In genomic region chr5:143448518-143448917, GRCh38 we compare ENCODE assay signal across 20 cellular contexts. TPM values are rescaled to one million over a fixed set of nuclear protein-coding genes. Genes with fewer than 3 reads are reported as not detected.
DNase-seq lines count a peak whose midpoint lies in the region; ATAC-seq, FAIRE-seq and TF ChIP-seq lines count a peak whose summit lies in the region.
"Had no signal": no experiment of that assay in that cellular context is flagged by ENCODE, and none has a peak within 500 bp of the region (broad histone marks: within the 10 kb centered on the region; RNA-seq: fewer than 3 reads in every experiment).

No MANE protein-coding gene starts in this region.

- H3K4me1 Mint-ChIP-seq in activated T-cell treated with anti-CD3 and anti-CD28 coated beads, Interleukin-2, amount 50 U/mL, for 24 hours (ENCODE audit: low read depth), result peaks cover 26% of the 10 kb centered on the region
- peaks cover 35% of the 10 kb centered on the region for H3K4me1 Mint-ChIP-seq in stimulated activated effector memory CD8-positive, alpha-beta T cell treated with anti-CD3 and anti-CD28 coated beads, Interleukin-12 subunit alpha, Interleukin-12 subunit beta, amount 100 ng/mL, for 72 hours

- no TSS peak for BruUV-seq in HCT116 (replicated peaks; lab: Mats Ljungman, UMichigan)

- in situ Hi-C loops in SK-MEL-5 (cut with HindIII; ENCODE audit: low pct_unique_long_range_greater_than_20kb, low sequenced_read_pairs), result no loop called here
- in situ Hi-C loops in KBM-7 (cut with MboI; ENCODE audit: low pct_unique_long_range_greater_than_20kb, low sequenced_read_pairs), result no loop called here

- no peaks in the 10 kb centered on the region for H3K9me3 Mint-ChIP-seq in activated T-cell treated with anti-CD3 and anti-CD28 coated beads, Interleukin-2, amount 50 U/mL, for 24 hours
- H3K9me3 Mint-ChIP-seq in stimulated activated effector memory CD8-positive, alpha-beta T cell treated with anti-CD3 and anti-CD28 coated beads, Interleukin-12 subunit alpha, Interleukin-12 subunit beta, amount 100 ng/mL, for 72 hours, result peaks cover 2% of the 10 kb centered on the region

- H3K4me3 ChIP-seq in HCT116 (replicated peaks in 1 of 2; ENCODE audit: low read depth in 1 of 2, low read length in 2 of 2), result no peak overlapping the region
- no peak overlapping the region for H3K4me3 ChIP-seq in kidney (ENCODE audit: low read length in 2 of 2)
- H3K4me3 ChIP-seq: HAP-1, testis had no signal

- no peaks in the 10 kb centered on the region for H3K27me3 ChIP-seq in HCT116 (ENCODE audit: insufficient read depth, low read length)
- H3K27me3 ChIP-seq: testis had no signal

- H3K79me2 ChIP-seq in HCT116 (ENCODE audit: insufficient read depth, low read length), result no peaks in the 10 kb centered on the region

- H3K4me1 ChIP-seq in HCT116 (ENCODE audit: control insufficient read depth in 1 of 2, insufficient read depth in 2 of 2, low read length in 2 of 2), result no peaks in the 10 kb centered on the region
- no peaks in the 10 kb centered on the region for H3K4me1 ChIP-seq in kidney (ENCODE audit: control insufficient read depth in 1 of 2, insufficient read depth in 1 of 2, low read depth in 1 of 2, low read length in 2 of 2)
- H3K4me1 ChIP-seq: HAP-1, testis had no signal

- no peak; the same call in 1 of the 2 replicates for TF ChIP-seq RAD21 in HCT116 (IDR thresholded peaks at IDR 0.05; ENCODE audit: low read depth)

- H3K9me2 ChIP-seq in HCT116 (ENCODE audit: insufficient read depth), result no peaks in the 10 kb centered on the region

- no peaks in the 10 kb centered on the region for H3K27me3 Mint-ChIP-seq in activated T-cell treated with anti-CD3 and anti-CD28 coated beads, Interleukin-2, amount 50 U/mL, for 24 hours

- H3K27ac ChIP-seq in HCT116 (ENCODE audit: low read depth, low read length), result no peak overlapping the region
- no peak overlapping the region for H3K27ac ChIP-seq in kidney (ENCODE audit: low read depth in 2 of 2, low read length in 2 of 2)
- H3K27ac ChIP-seq: epithelial cell of prostate, testis, WERI-Rb-1 had no signal

- ATAC-seq in HCT116, result peak; percentile 87
- ATAC-seq in stimulated activated effector memory CD8-positive, alpha-beta T cell treated with anti-CD3 and anti-CD28 coated beads, Interleukin-12 subunit alpha, Interleukin-12 subunit beta, amount 100 ng/mL, for 72 hours, result peak; percentile 50

- POLR2A ChIA-PET in HCT116 (lab: Charles Lee), result no interaction called here

- H3K9ac ChIP-seq in HCT116 (ENCODE audit: low read length) (no peak overlapping the region), kidney (ENCODE audit: low read length in 2 of 2) (no peak overlapping the region)

- H3K27ac Mint-ChIP-seq in activated T-cell treated with anti-CD3 and anti-CD28 coated beads, Interleukin-2, amount 50 U/mL, for 24 hours, result peak overlapping the region; percentile 30
- H3K27ac Mint-ChIP-seq in stimulated activated effector memory CD8-positive, alpha-beta T cell treated with anti-CD3 and anti-CD28 coated beads, Interleukin-12 subunit alpha, Interleukin-12 subunit beta, amount 100 ng/mL, for 72 hours, result peak overlapping the region; percentile 82

- H3K36me3 ChIP-seq in HCT116 (ENCODE audit: control insufficient read depth in 1 of 2, insufficient read depth in 2 of 2, low read length in 2 of 2) (no peaks in the 10 kb centered on the region), kidney (ENCODE audit: control insufficient read depth in 1 of 2, insufficient read depth in 2 of 2, low read length in 2 of 2) (no peaks in the 10 kb centered on the region)
- H3K36me3 ChIP-seq: HAP-1, WERI-Rb-1 had no signal

- no peak overlapping the region for H3K4me2 ChIP-seq in HCT116 (ENCODE audit: low read length)

- H3K9me3 ChIP-seq in HCT116 (ENCODE audit: control insufficient read depth in 1 of 2, insufficient read depth in 1 of 2, low read depth in 1 of 2, low read length in 2 of 2), result no peaks in the 10 kb centered on the region
- no peaks in the 10 kb centered on the region for H3K9me3 ChIP-seq in kidney (ENCODE audit: control insufficient read depth in 1 of 2, low read length in 2 of 2)
- H3K9me3 ChIP-seq: HAP-1, testis had no signal

- FAIRE-seq in kidney (lab: Jason Lieb, UNC), result no peak
- FAIRE-seq: colon, islet of Langerhans had no signal

- no peaks in the 10 kb centered on the region for H3K36me3 Mint-ChIP-seq in activated T-cell treated with anti-CD3 and anti-CD28 coated beads, Interleukin-2, amount 50 U/mL, for 24 hours (ENCODE audit: low read depth)
- no peaks in the 10 kb centered on the region for H3K36me3 Mint-ChIP-seq in stimulated activated effector memory CD8-positive, alpha-beta T cell treated with anti-CD3 and anti-CD28 coated beads, Interleukin-12 subunit alpha, Interleukin-12 subunit beta, amount 100 ng/mL, for 72 hours

- intact Hi-C loops in HCT116 (cut with micrococcal nuclease) (no loop called here), kidney (cut with DNase I) (no loop called here)

- RAD21 ChIA-PET in HCT116 (lab: Charles Lee; ENCODE audit: low non-redundant PET in 1 of 2, low total read pairs in 2 of 2, uncharacterized antibody in 2 of 2, unreplicated experiment in 2 of 2), result no interaction called here

- peak overlapping the region; percentile 51 for H2AFZ ChIP-seq in HCT116 (ENCODE audit: low read depth, low read length, poor library complexity, severe bottlenecking)

- no peak for TF ChIP-seq POLR2A in HCT116 (IDR thresholded peaks at IDR 0.05; ENCODE audit: borderline replicate concordance, extremely low read depth, insufficient read depth, insufficient read length)

- CTCF ChIA-PET in HCT116 (lab: Charles Lee), result no interaction called here

- DNase-seq in activated T-cell treated with anti-CD3 and anti-CD28 coated beads, Interleukin-2, amount 50 U/mL, for 24 hours, result no peak
- DNase-seq in activated T-cell treated with anti-CD3 and anti-CD28 coated beads for 4 hours (no peak), HCT116 (ENCODE audit: low read depth, low spot score) (peak; percentile 2), SK-MEL-5 (ENCODE audit: low read depth, low spot score) (peak; percentile 12), KBM-7 (no peak), hepatic stellate cell (ENCODE audit: low spot score) (no peak), kidney (no peak)
- DNase-seq in stimulated activated effector memory CD8-positive, alpha-beta T cell treated with anti-CD3 and anti-CD28 coated beads, Interleukin-12 subunit alpha, Interleukin-12 subunit beta, amount 100 ng/mL, for 72 hours (ENCODE audit: low spot score in 2 of 2), result no peak
- DNase-seq: activated T-cell treated with anti-CD3 and anti-CD28 coated beads, Interleukin-2, amount 50 U/mL, for 1 hour; anterior cingulate cortex; glutamatergic neuron; mesenchymal stem cell; NCI-H1694 treated with DMSO at 0.1 percent for 48 hours; NCI-H446; testis; WERI-Rb-1 had no signal

- H4K20me1 ChIP-seq in HCT116 (ENCODE audit: insufficient read depth), result no peaks in the 10 kb centered on the region

- H3K4me3 Mint-ChIP-seq in activated T-cell treated with anti-CD3 and anti-CD28 coated beads, Interleukin-2, amount 50 U/mL, for 24 hours, result no peak overlapping the region
- no peak overlapping the region for H3K4me3 Mint-ChIP-seq in stimulated activated effector memory CD8-positive, alpha-beta T cell treated with anti-CD3 and anti-CD28 coated beads, Interleukin-12 subunit alpha, Interleukin-12 subunit beta, amount 100 ng/mL, for 72 hours

- peak in 2 of 3 experiments; percentile 23 to 48; a peak in 3 of 6 replicates for TF ChIP-seq CTCF in HCT116 (IDR thresholded peaks at IDR 0.05 in 2 of 3, conservative IDR thresholded peaks at IDR 0.05 in 1 of 3; ENCODE audit: borderline replicate concordance in 1 of 3, insufficient read depth in 1 of 3, low read depth in 2 of 3, low read length in 2 of 3)
- TF ChIP-seq CTCF in kidney (IDR thresholded peaks at IDR 0.05; ENCODE audit: borderline replicate concordance, extremely low read depth, insufficient read depth), result no peak

TF ChIP-seq in HCT116, 20 proteins besides CTCF, POLR2A, EP300 and RAD21 (continues in another document):
- TF ChIP-seq CBX3 (IDR thresholded peaks at IDR 0.05; ENCODE audit: low read depth) (no peak), ELF1 (IDR thresholded peaks at IDR 0.05; ENCODE audit: borderline replicate concordance, low read depth) (no peak), JUND (IDR thresholded peaks at IDR 0.05) (no peak)
- TF ChIP-seq, protein P1, sequence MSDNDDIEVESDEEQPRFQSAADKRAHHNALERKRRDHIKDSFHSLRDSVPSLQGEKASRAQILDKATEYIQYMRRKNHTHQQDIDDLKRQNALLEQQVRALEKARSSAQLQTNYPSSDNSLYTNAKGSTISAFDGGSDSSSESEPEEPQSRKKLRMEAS (IDR thresholded peaks at IDR 0.05), result no peak
- TF ChIP-seq, protein P2, sequence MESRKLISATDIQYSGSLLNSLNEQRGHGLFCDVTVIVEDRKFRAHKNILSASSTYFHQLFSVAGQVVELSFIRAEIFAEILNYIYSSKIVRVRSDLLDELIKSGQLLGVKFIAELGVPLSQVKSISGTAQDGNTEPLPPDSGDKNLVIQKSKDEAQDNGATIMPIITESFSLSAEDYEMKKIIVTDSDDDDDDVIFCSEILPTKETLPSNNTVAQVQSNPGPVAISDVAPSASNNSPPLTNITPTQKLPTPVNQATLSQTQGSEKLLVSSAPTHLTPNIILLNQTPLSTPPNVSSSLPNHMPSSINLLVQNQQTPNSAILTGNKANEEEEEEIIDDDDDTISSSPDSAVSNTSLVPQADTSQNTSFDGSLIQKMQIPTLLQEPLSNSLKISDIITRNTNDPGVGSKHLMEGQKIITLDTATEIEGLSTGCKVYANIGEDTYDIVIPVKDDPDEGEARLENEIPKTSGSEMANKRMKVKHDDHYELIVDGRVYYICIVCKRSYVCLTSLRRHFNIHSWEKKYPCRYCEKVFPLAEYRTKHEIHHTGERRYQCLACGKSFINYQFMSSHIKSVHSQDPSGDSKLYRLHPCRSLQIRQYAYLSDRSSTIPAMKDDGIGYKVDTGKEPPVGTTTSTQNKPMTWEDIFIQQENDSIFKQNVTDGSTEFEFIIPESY (IDR thresholded peaks at IDR 0.05; ENCODE audit: extremely low read depth, insufficient replicate concordance, low read length), result no peak

RNA-seq across cellular contexts. Expression of gene NR3C1, which starts 45.0 kb away (rescaled TPM):
- total RNA-seq in HCT116 (2021; ENCODE audit: unreplicated experiment) (16.0 TPM), kidney (69.0 TPM)
- polyA plus RNA-seq in HCT116 (2012), result 2.6 and 3.7 TPM in 2 replicates
- 11.5 and 16.0 TPM in 2 replicates for total RNA-seq in SK-MEL-5 (2014; rRNA removed; shearing (Covaris generic))
- polyA plus RNA-seq in SK-MEL-5 (2015; cell fraction: cytosol; rRNA removed), result 9.0 and 11.1 TPM in 2 replicates
- polyA plus RNA-seq in SK-MEL-5 (2015; cell fraction: nucleus; rRNA removed), result 6.6 and 6.7 TPM in 2 replicates
- polyA plus RNA-seq in kidney (ENCODE audit: insufficient read depth, low read depth, low replicate concordance), result 23.4 TPM

Comparison
In these comparisons a context has a peak if more than half of its experiments do, and no peak if none do; other contexts are left out.
1. DNase-seq: peak in HCT116 (single experiment) and SK-MEL-5 (single experiment); none in activated T-cell treated with anti-CD3 and anti-CD28 coated beads, Interleukin-2, amount 50 U/mL, for 24 hours (single experiment), activated T-cell treated with anti-CD3 and anti-CD28 coated beads for 4 hours (single experiment), stimulated activated effector memory CD8-positive, alpha-beta T cell treated with anti-CD3 and anti-CD28 coated beads, Interleukin-12 subunit alpha, Interleukin-12 subunit beta, amount 100 ng/mL, for 72 hours (0 of 2), KBM-7 (single experiment), hepatic stellate cell (single experiment) and kidney (single experiment).